8 cellular contexts compared by ENCODE assay signal in the genomic region with DNA sequence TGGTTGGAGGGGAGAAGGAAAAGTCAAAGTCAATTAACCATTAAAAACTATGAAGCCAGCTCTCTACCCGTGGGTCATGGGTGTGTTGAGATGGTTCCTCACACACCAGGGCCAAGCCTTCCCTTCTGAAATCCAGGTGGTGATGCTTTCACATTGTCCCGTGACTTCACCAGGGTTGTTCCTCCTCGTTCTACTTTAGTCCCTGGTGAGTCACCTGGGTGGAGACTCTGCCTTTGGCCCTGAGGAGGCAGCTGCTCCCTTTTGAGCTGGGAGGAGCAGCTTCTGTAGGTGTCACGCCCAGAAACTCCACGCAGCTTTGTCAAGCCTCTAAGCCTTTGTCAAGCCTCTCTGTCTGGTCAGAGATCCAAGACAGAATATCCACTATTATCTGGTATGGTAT.
DNase-seq lines count a peak whose midpoint lies in the region; ATAC-seq and TF ChIP-seq lines count a peak whose summit lies in the region.

No MANE protein-coding gene starts in this region.

- no peak overlapping the region for H4K91ac ChIP-seq in trophoblast cell (ENCODE audit: low read depth, low read length)

- TF ChIP-seq CTCF in PC-9 (conservative IDR thresholded peaks at IDR 0.05), result no peak

- no CpG with 5 or more reads among the region's 5 CpGs for WGBS in trophoblast cell (ENCODE audit: extremely low coverage, insufficient coverage, insufficient read length)

- H3K9me3 Mint-ChIP-seq in activated T-cell treated with anti-CD3 and anti-CD28 coated beads, Interleukin-2, amount 50 U/mL, for 24 hours, result peaks cover 9% of the 10 kb centered on the region

- H4K20me1 ChIP-seq in PC-9 (ENCODE audit: insufficient read depth), result no peaks in the 10 kb centered on the region

- no peaks in the 10 kb centered on the region for H3K79me1 ChIP-seq in trophoblast cell (ENCODE audit: low read length)

- H3K4me1 Mint-ChIP-seq in activated T-cell treated with anti-CD3 and anti-CD28 coated beads, Interleukin-2, amount 50 U/mL, for 24 hours (ENCODE audit: low read depth), result no peaks in the 10 kb centered on the region

- H3K9ac ChIP-seq in trophoblast cell (ENCODE audit: low read length), result no peak overlapping the region

- no peak overlapping the region for H3K27ac ChIP-seq in PC-9
- no peak overlapping the region for H3K27ac ChIP-seq in trophoblast cell (ENCODE audit: low read depth, low read length)

- in situ Hi-C loops in HAP-1 (cut with MboI; ENCODE audit: low sequenced_read_pairs), result no loop called here

- H2AFZ ChIP-seq in PC-9 (no peak overlapping the region), trophoblast cell (ENCODE audit: insufficient read depth, low read length, poor library complexity) (no peak overlapping the region)

- intact Hi-C loops in PC-9 (cut with micrococcal nuclease; ENCODE audit: unreplicated experiment), result no loop called here

- H3K4ac ChIP-seq in trophoblast cell (ENCODE audit: low read depth, low read length), result no peak overlapping the region

- CTCF ChIA-PET in PC-9 (lab: Charles Lee), result no interaction called here

- H3K4me3 Mint-ChIP-seq in activated T-cell treated with anti-CD3 and anti-CD28 coated beads, Interleukin-2, amount 50 U/mL, for 24 hours, result no peak overlapping the region

- H3K27me3 ChIP-seq in PC-9 (ENCODE audit: insufficient read depth, low read depth) (no peaks in the 10 kb centered on the region), trophoblast cell (ENCODE audit: insufficient read depth, low read length) (no peaks in the 10 kb centered on the region), HAP-1 (ENCODE audit: low read depth) (no peaks in the 10 kb centered on the region; the same call in 1 of the 2 replicates)

- H3K4me3 ChIP-seq in PC-9 (no peak overlapping the region), trophoblast cell (ENCODE audit: low read depth, low read length) (no peak overlapping the region), HAP-1 (no peak overlapping the region)

- H3K79me2 ChIP-seq in PC-9 (ENCODE audit: low read depth) (no peaks in the 10 kb centered on the region), trophoblast cell (ENCODE audit: control insufficient read depth, insufficient read depth, low read length, poor library complexity) (no peaks in the 10 kb centered on the region)

- DNase-seq in PC-9 (peak; percentile 66 to 80), trophoblast cell (peak; percentile 19 to 48), HAP-1 (ENCODE audit: low spot score in 2 of 2) (no peak), NOMO-1 treated with dmso at 0.1 percent for 144 hours (lab: John Stamatoyannopoulos, UW; ENCODE audit: unreplicated experiment) (no peak)
- DNase-seq in activated CD4-positive, CD25-positive, alpha-beta regulatory T cell treated with anti-CD3 and anti-CD28 coated beads, Interleukin-2, amount 50 U/mL, for 72 hours, result no peak
- no peak for DNase-seq in activated T-cell treated with anti-CD3 and anti-CD28 coated beads, Interleukin-2, amount 50 U/mL, for 24 hours

- H3F3A ChIP-seq in PC-9 (ENCODE audit: insufficient read depth, low read depth), result no peaks in the 10 kb centered on the region

- H3K14ac ChIP-seq in trophoblast cell (ENCODE audit: low read length), result no peak overlapping the region

- H3K18ac ChIP-seq in trophoblast cell (ENCODE audit: low read length), result no peak overlapping the region

- H3K9me3 ChIP-seq in PC-9 (ENCODE audit: insufficient read depth, low read depth) (no peaks in the 10 kb centered on the region), trophoblast cell (ENCODE audit: insufficient read depth, low read depth, low read length) (no peaks in the 10 kb centered on the region), HAP-1 (no peaks in the 10 kb centered on the region)

- POLR2A ChIA-PET in PC-9 (lab: Charles Lee; ENCODE audit: unreplicated experiment), result interaction anchor here (0.6 to 0.7 kb wide), 4 partner anchors 197 to 761 kb away, joined by 3 to 6 read pairs (median 4); no protein-coding TSS in a partner anchor

- no peak overlapping the region for H4K12ac ChIP-seq in trophoblast cell (ENCODE audit: low read depth, low read length)

- H3K27ac Mint-ChIP-seq in activated T-cell treated with anti-CD3 and anti-CD28 coated beads, Interleukin-2, amount 50 U/mL, for 24 hours, result no peak overlapping the region

- H4K8ac ChIP-seq in trophoblast cell (ENCODE audit: low read depth, low read length), result no peak overlapping the region

- no peaks in the 10 kb centered on the region for H3K36me3 Mint-ChIP-seq in activated T-cell treated with anti-CD3 and anti-CD28 coated beads, Interleukin-2, amount 50 U/mL, for 24 hours (ENCODE audit: low read depth)

- no peak overlapping the region for H2BK120ac ChIP-seq in trophoblast cell (ENCODE audit: insufficient read depth, low read length, poor library complexity)

- H3K27me3 Mint-ChIP-seq in activated T-cell treated with anti-CD3 and anti-CD28 coated beads, Interleukin-2, amount 50 U/mL, for 24 hours, result no peaks in the 10 kb centered on the region

- H3K9me2 ChIP-seq in PC-9 (ENCODE audit: insufficient read depth), result no peaks in the 10 kb centered on the region; the same call in 1 of the 2 replicates

- H3K4me1 ChIP-seq in PC-9 (replicated peaks; ENCODE audit: insufficient read depth) (peaks cover 15% of the 10 kb centered on the region), trophoblast cell (ENCODE audit: control insufficient read depth in 1 of 2, insufficient read depth in 2 of 2, low read length in 2 of 2) (no peaks in the 10 kb centered on the region), HAP-1 (no peaks in the 10 kb centered on the region)

- peak; percentile 49 for ATAC-seq in GM18868 (IDR thresholded peaks at IDR 0.05; ENCODE audit: unreplicated experiment)
- ATAC-seq in HG02840 (IDR thresholded peaks at IDR 0.05; ENCODE audit: low FRiP score, unreplicated experiment), result peak; percentile 39

- H3K36me3 ChIP-seq in PC-9 (ENCODE audit: low read depth) (no peaks in the 10 kb centered on the region), trophoblast cell (ENCODE audit: control insufficient read depth in 1 of 2, insufficient read depth in 2 of 2, low read length in 2 of 2) (no peaks in the 10 kb centered on the region), HAP-1 (replicated peaks) (no peaks in the 10 kb centered on the region)

- no peak overlapping the region for H3K23ac ChIP-seq in trophoblast cell (ENCODE audit: low read length)

- H2BK5ac ChIP-seq in trophoblast cell (ENCODE audit: low read depth, low read length, poor library complexity), result no peak overlapping the region

- no TSS peak for BruUV-seq in PC-9 (replicated peaks; lab: Mats Ljungman, UMichigan)

- no peak overlapping the region for H2AK5ac ChIP-seq in trophoblast cell (ENCODE audit: low read length)

- H2BK12ac ChIP-seq in trophoblast cell (ENCODE audit: low read length), result no peak overlapping the region

- H3K4me2 ChIP-seq in PC-9 (peak overlapping the region; percentile 17; the same call in 1 of the 2 replicates), trophoblast cell (ENCODE audit: low read length) (no peak overlapping the region)

Comparison
In these comparisons a context has a peak if more than half of its experiments do, and no peak if none do; other contexts are left out.
1. DNase-seq: peak in PC-9 (2 of 2) and trophoblast cell (2 of 2); none in activated CD4-positive, CD25-positive, alpha-beta regulatory T cell treated with anti-CD3 and anti-CD28 coated beads, Interleukin-2, amount 50 U/mL, for 72 hours (single experiment), activated T-cell treated with anti-CD3 and anti-CD28 coated beads, Interleukin-2, amount 50 U/mL, for 24 hours (single experiment), HAP-1 (0 of 2) and NOMO-1 treated with dmso at 0.1 percent for 144 hours (single experiment).